12 cellular contexts compared by ENCODE assay signal in genomic region chr21:33578959-33579542, GRCh38. TPM values are rescaled to one million over a fixed set of nuclear protein-coding genes. Genes with fewer than 3 reads are reported as not detected.
DNase-seq lines count a peak whose midpoint lies in the region; TF ChIP-seq lines count a peak whose summit lies in the region.
"Had no signal": no experiment of that assay in that cellular context is flagged by ENCODE, and none has a peak within 500 bp of the region (broad histone marks: within the 10 kb centered on the region; RNA-seq: fewer than 3 reads in every experiment).

No MANE protein-coding gene starts in this region.

- CTCF ChIA-PET in activated naive CD4-positive, alpha-beta T cell treated with anti-CD3 and anti-CD28 coated beads for 36 hours (lab: Charles Lee), result interaction anchor here (0.9 kb wide), 1 partner anchor 14 kb away, joined by 4 read pairs; no protein-coding TSS in a partner anchor

- no peaks in the 10 kb centered on the region for H3K27me3 ChIP-seq in endodermal cell (ENCODE audit: control insufficient read depth, insufficient read depth, low read length, poor library complexity, severe bottlenecking)
- no peaks in the 10 kb centered on the region for H3K27me3 ChIP-seq in smooth muscle cell (ENCODE audit: low read depth)
- H3K27me3 ChIP-seq: esophagus muscularis mucosa, pancreas had no signal

- H3K36me3 Mint-ChIP-seq in activated naive CD4-positive, alpha-beta T cell treated with anti-CD3 and anti-CD28 coated beads for 36 hours (ENCODE audit: low read depth), result peaks cover 30% of the 10 kb centered on the region
- peaks cover 42% of the 10 kb centered on the region for H3K36me3 Mint-ChIP-seq in endodermal cell (ENCODE audit: low read depth)

- intact Hi-C loops in activated naive CD4-positive, alpha-beta T cell treated with anti-CD3 and anti-CD28 coated beads for 36 hours (cut with micrococcal nuclease), result no loop called here

- H3F3A ChIP-seq in smooth muscle cell (ENCODE audit: low read depth), result peaks cover 17% of the 10 kb centered on the region

- H3K79me2 ChIP-seq in smooth muscle cell (ENCODE audit: low read depth), result no peaks in the 10 kb centered on the region

- H3K4me2 ChIP-seq in smooth muscle cell, result no peak overlapping the region

- H3K9me3 ChIP-seq in endodermal cell (ENCODE audit: control insufficient read depth, low read length) (no peaks in the 10 kb centered on the region), smooth muscle cell (replicated peaks; ENCODE audit: low read depth) (no peaks in the 10 kb centered on the region)
- H3K9me3 ChIP-seq: esophagus muscularis mucosa, pancreas had no signal

- no peak for TF ChIP-seq CTCF in endodermal cell (conservative IDR thresholded peaks at IDR 0.05)
- TF ChIP-seq CTCF in smooth muscle cell (IDR thresholded peaks at IDR 0.05; ENCODE audit: borderline replicate concordance, insufficient read depth, poor library complexity, severe bottlenecking), result no peak

- H3K9me3 Mint-ChIP-seq in activated naive CD4-positive, alpha-beta T cell treated with anti-CD3 and anti-CD28 coated beads for 36 hours, result no peaks in the 10 kb centered on the region
- H3K9me3 Mint-ChIP-seq in endodermal cell, result no peaks in the 10 kb centered on the region

- H3K9ac ChIP-seq in endodermal cell (ENCODE audit: extremely low read depth, low read length, poor library complexity, severe bottlenecking), result no peak overlapping the region
- no peak overlapping the region for H3K9ac ChIP-seq in smooth muscle cell (ENCODE audit: low read depth)

- no peak for DNase-seq in activated naive CD4-positive, alpha-beta T cell treated with anti-CD3 and anti-CD28 coated beads for 36 hours
- DNase-seq in activated naive CD4-positive, alpha-beta T cell treated with Interleukin-2 at 50 U/mL for 16 hours, result no peak
- peak; percentile 66 for DNase-seq in RKO (ENCODE audit: low spot score)
- DNase-seq in endodermal cell, result no peak
- DNase-seq in smooth muscle cell (lab: John Stamatoyannopoulos, UW; ENCODE audit: unreplicated experiment), result no peak
- no peak for DNase-seq in Ammon's horn (ENCODE audit: low spot score)
- no peak for DNase-seq in NCI-H748 (lab: John Stamatoyannopoulos, UW; ENCODE audit: unreplicated experiment)
- DNase-seq in cerebellar cortex (ENCODE audit: low spot score), result no peak
- DNase-seq: activated CD8-positive, alpha-beta memory T cell treated with anti-CD3 and anti-CD28 coated beads, Interleukin-2, amount 50 U/mL, for 4 hours; NCI-H526 treated with DMSO at 0.1 percent for 48 hours; pancreas had no signal

- peak overlapping the region; percentile 82 for H3K27ac Mint-ChIP-seq in activated naive CD4-positive, alpha-beta T cell treated with anti-CD3 and anti-CD28 coated beads for 36 hours
- H3K27ac Mint-ChIP-seq in endodermal cell, result peak overlapping the region; percentile 72

- peak overlapping the region; percentile 31 for H3K27ac ChIP-seq in endodermal cell (ENCODE audit: low read depth, low read length)
- peak overlapping the region; percentile 64 for H3K27ac ChIP-seq in smooth muscle cell (ENCODE audit: low read depth)
- H3K27ac ChIP-seq: pancreas had no signal

- no peak overlapping the region for H3K4me3 Mint-ChIP-seq in activated naive CD4-positive, alpha-beta T cell treated with anti-CD3 and anti-CD28 coated beads for 36 hours
- H3K4me3 Mint-ChIP-seq in endodermal cell, result no peak overlapping the region

- peaks cover 86% of the 10 kb centered on the region for H3K36me3 ChIP-seq in endodermal cell (ENCODE audit: control insufficient read depth, insufficient read depth, low read length)
- peaks cover 10% of the 10 kb centered on the region for H3K36me3 ChIP-seq in smooth muscle cell (ENCODE audit: low read depth)

- H3K4me1 ChIP-seq in endodermal cell (ENCODE audit: control insufficient read depth, insufficient read depth, low read length), result no peaks in the 10 kb centered on the region
- no peaks in the 10 kb centered on the region for H3K4me1 ChIP-seq in smooth muscle cell (ENCODE audit: low read depth)
- H3K4me1 ChIP-seq: pancreas had no signal

- H3K4me1 Mint-ChIP-seq in activated naive CD4-positive, alpha-beta T cell treated with anti-CD3 and anti-CD28 coated beads for 36 hours (ENCODE audit: low read depth), result peaks cover 12% of the 10 kb centered on the region
- H3K4me1 Mint-ChIP-seq in endodermal cell, result no peaks in the 10 kb centered on the region

- H3K27me3 Mint-ChIP-seq in activated naive CD4-positive, alpha-beta T cell treated with anti-CD3 and anti-CD28 coated beads for 36 hours (ENCODE audit: low read depth), result no peaks in the 10 kb centered on the region
- no peaks in the 10 kb centered on the region for H3K27me3 Mint-ChIP-seq in endodermal cell (ENCODE audit: insufficient read depth)

- H4K20me1 ChIP-seq in smooth muscle cell (ENCODE audit: low read depth), result peaks cover 19% of the 10 kb centered on the region

- 92 to 98% methylated on average over 3 to 7 of the region's 7 CpGs for WGBS in endodermal cell (ENCODE audit: insufficient coverage in 1 of 2, insufficient read length in 1 of 2), 2 experiments
- 90% methylated on average over 7 of the region's 7 CpGs for WGBS in smooth muscle cell (ENCODE audit: low lambda C conversion rate)

- H3K4me3 ChIP-seq in endodermal cell (ENCODE audit: low read length) (no peak overlapping the region), smooth muscle cell (no peak overlapping the region)
- H3K4me3 ChIP-seq: esophagus muscularis mucosa, pancreas had no signal

- H2AFZ ChIP-seq in smooth muscle cell (ENCODE audit: low read depth), result no peak overlapping the region

RNA-seq across cellular contexts. Expression of gene DONSON, which starts 9.4 kb away (rescaled TPM):
- 10 to 100 TPM; 35.6 to 42.4 TPM for total RNA-seq in activated naive CD4-positive, alpha-beta T cell treated with anti-CD3 and anti-CD28 coated beads for 36 hours
- total RNA-seq in endodermal cell (10 to 100 TPM; 26.2 to 41.9 TPM), smooth muscle cell (39.9 and 41.7 TPM in 2 replicates)
- 39.1 TPM for polyA plus RNA-seq in endodermal cell (2013, experiment 1 of 2)
- polyA plus RNA-seq in endodermal cell (2013, experiment 2 of 2), result 38.6 TPM
- 38.0 and 41.0 TPM in 2 replicates for polyA plus RNA-seq in smooth muscle cell

RNA-seq across cellular contexts. Expression of gene SON, which starts 36.2 kb away (rescaled TPM):
- 100 to 1,000 TPM; 269 to 273 TPM for total RNA-seq in activated naive CD4-positive, alpha-beta T cell treated with anti-CD3 and anti-CD28 coated beads for 36 hours
- total RNA-seq in endodermal cell (100 to 1,000 TPM; 283 to 337 TPM), smooth muscle cell (164 and 304 TPM in 2 replicates)
- 178 TPM for polyA plus RNA-seq in endodermal cell (2013, experiment 1 of 2)
- polyA plus RNA-seq in endodermal cell (2013, experiment 2 of 2), result 172 TPM
- polyA plus RNA-seq in smooth muscle cell, result 286 and 404 TPM in 2 replicates

RNA-seq across cellular contexts. Expression of gene GART, which starts 37.1 kb away (rescaled TPM):
- total RNA-seq in activated naive CD4-positive, alpha-beta T cell treated with anti-CD3 and anti-CD28 coated beads for 36 hours, result 100 to 1,000 TPM; 234 to 237 TPM
- total RNA-seq in endodermal cell (100 to 1,000 TPM; 125 to 150 TPM), smooth muscle cell (38.3 and 62.1 TPM in 2 replicates)
- polyA plus RNA-seq in endodermal cell (2013, experiment 1 of 2), result 89.5 TPM
- 76.3 TPM for polyA plus RNA-seq in endodermal cell (2013, experiment 2 of 2)
- 29.0 and 31.5 TPM in 2 replicates for polyA plus RNA-seq in smooth muscle cell
